ENCODE assay signal across 23 cellular contexts in genomic region chr7:1129431-1129830, GRCh38. TPM values are rescaled to one million over a fixed set of nuclear protein-coding genes. Genes with fewer than 3 reads are reported as not detected.
"Had no signal": no experiment of that assay in that cellular context is flagged by ENCODE, and none has a peak within 500 bp of the region (broad histone marks: within the 10 kb centered on the region; RNA-seq: fewer than 3 reads in every experiment).

No MANE protein-coding gene starts in this region.

- ATAC-seq: foreskin keratinocyte; left colon; mucosa of descending colon; natural killer cell treated with Interleukin-12 subunit alpha and Interleukin-12 subunit beta and Interleukin-15 and Interleukin-18, amount 100 ng/mL, for 72 hours; stimulated activated naive CD8-positive, alpha-beta T cell treated with anti-CD3 and anti-CD28 coated beads, Interleukin-15, amount 100 ng/mL, for 72 hours had no signal

- H3K4me1 Mint-ChIP-seq: endodermal cell; mesothelial cell of epicardium; naive B cell; neural crest cell; stimulated activated naive CD8-positive, alpha-beta T cell treated with anti-CD3 and anti-CD28 coated beads, Interleukin-15, amount 100 ng/mL, for 72 hours had no signal

- H3K9me3 Mint-ChIP-seq: dendritic cell treated with granulocyte-macrophage colony-stimulating factor and Interleukin-4, amounts not matched to agents 40 ng/mL and 50 ng/mL, for 4 days; natural killer cell treated with Interleukin-12 subunit alpha and Interleukin-12 subunit beta and Interleukin-15 and Interleukin-18, amount 100 ng/mL, for 72 hours; stimulated activated naive CD8-positive, alpha-beta T cell treated with anti-CD3 and anti-CD28 coated beads, Interleukin-15, amount 100 ng/mL, for 72 hours had no signal

- FAIRE-seq: endothelial cell of umbilical vein, islet of Langerhans had no signal

- H3K36me3 Mint-ChIP-seq: natural killer cell treated with Interleukin-12 subunit alpha and Interleukin-12 subunit beta and Interleukin-15 and Interleukin-18, amount 100 ng/mL, for 72 hours had no signal

- H3K4me3 Mint-ChIP-seq: dendritic cell treated with granulocyte-macrophage colony-stimulating factor and Interleukin-4, amounts not matched to agents 40 ng/mL and 50 ng/mL, for 4 days; endodermal cell; mesothelial cell of epicardium; naive B cell; natural killer cell treated with Interleukin-12 subunit alpha and Interleukin-12 subunit beta and Interleukin-15 and Interleukin-18, amount 100 ng/mL, for 72 hours; neural crest cell; stimulated activated naive CD8-positive, alpha-beta T cell treated with anti-CD3 and anti-CD28 coated beads, Interleukin-15, amount 100 ng/mL, for 72 hours had no signal

- H3K27ac Mint-ChIP-seq: dendritic cell treated with granulocyte-macrophage colony-stimulating factor and Interleukin-4, amounts not matched to agents 40 ng/mL and 50 ng/mL, for 4 days; endodermal cell; mesothelial cell of epicardium; natural killer cell treated with Interleukin-12 subunit alpha and Interleukin-12 subunit beta and Interleukin-15 and Interleukin-18, amount 100 ng/mL, for 72 hours had no signal

- H3K27me3 Mint-ChIP-seq: dendritic cell treated with granulocyte-macrophage colony-stimulating factor and Interleukin-4, amounts not matched to agents 40 ng/mL and 50 ng/mL, for 4 days; naive B cell; natural killer cell treated with Interleukin-12 subunit alpha and Interleukin-12 subunit beta and Interleukin-15 and Interleukin-18, amount 100 ng/mL, for 72 hours; stimulated activated naive CD8-positive, alpha-beta T cell treated with anti-CD3 and anti-CD28 coated beads, Interleukin-15, amount 100 ng/mL, for 72 hours had no signal

- DNase-seq: colonic mucosa; effector CD8-positive, alpha-beta T cell; endodermal cell; foreskin keratinocyte; glutamatergic neuron; heart right ventricle; hippocampal formation; kidney glomerular epithelial cell; left colon; mesenchymal stem cell; naive B cell; stimulated activated CD4-positive, alpha-beta T cell treated with anti-CD3 and anti-CD28 coated beads, Interleukin-15, amount 100 ng/mL, for 24 hours; stimulated activated CD4-positive, alpha-beta T cell treated with anti-CD3 and anti-CD28 coated beads, Interleukin-2, amount 100 ng/mL, for 48 hours; stimulated activated naive CD4-positive, alpha-beta T cell; stimulated activated naive CD8-positive, alpha-beta T cell treated with anti-CD3 and anti-CD28 coated beads, Interleukin-15, amount 100 ng/mL, for 72 hours; transverse colon had no signal

RNA-seq across cellular contexts. Expression of gene GPER1, which starts 41.5 kb away (rescaled TPM):
- total RNA-seq: natural killer cell treated with Interleukin-12 subunit alpha and Interleukin-12 subunit beta and Interleukin-15 and Interleukin-18, amount 100 ng/mL, for 72 hours had no signal
